In the genomic region with DNA sequence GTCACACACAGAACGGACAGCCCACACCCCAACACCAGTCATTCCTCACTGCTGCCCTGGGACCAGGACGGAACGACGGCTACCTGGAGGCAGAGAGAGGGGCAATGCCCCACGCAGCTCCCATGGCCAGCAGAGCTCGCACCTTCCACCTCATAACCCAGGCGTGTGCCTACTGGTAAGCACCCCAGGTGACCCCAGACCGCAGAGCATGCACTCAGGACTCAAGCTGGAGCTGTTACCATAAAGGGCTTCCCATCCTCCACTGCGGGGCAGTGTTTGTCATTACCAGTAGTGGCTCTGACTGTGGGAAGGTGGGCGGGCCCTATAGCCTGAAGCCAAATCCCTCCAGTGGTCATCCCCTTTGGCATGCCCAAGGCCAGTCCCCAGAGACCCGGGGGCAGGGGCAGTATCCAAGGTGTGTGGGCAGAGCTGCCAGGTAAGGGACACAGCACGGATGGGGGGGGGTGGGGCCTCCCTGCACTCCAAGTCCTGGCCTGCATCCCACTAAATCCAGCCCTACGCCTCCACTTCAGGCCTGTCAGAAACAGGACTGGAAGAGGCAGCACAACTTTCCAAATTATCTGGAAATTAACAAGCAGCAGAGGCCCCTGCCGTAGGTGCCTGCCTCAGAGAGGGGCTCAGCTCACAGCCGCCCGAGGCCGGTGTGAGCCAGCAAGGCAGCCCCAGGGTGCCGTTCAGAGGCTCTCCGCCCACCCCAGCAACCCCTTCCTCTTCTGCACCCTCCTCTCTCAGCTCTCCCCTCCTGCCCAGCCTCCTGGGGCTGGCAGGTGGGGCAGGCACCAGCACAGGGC, we compare ENCODE assay signal across 1 cellular context.
TF ChIP-seq lines count a peak whose summit lies in the region.

No MANE protein-coding gene starts in this region.

TF ChIP-seq in HepG2, 621 proteins besides CTCF, POLR2A, EP300 and RAD21 (continued from another document and continues in another):
- TF ChIP-seq DZIP1 (CRISPR knock-in tag; IDR thresholded peaks at IDR 0.05) (peak; percentile 49; the same call in 1 of the 2 replicates), AHR (CRISPR knock-in tag; IDR thresholded peaks at IDR 0.05) (no peak), ELF4 (CRISPR knock-in tag; IDR thresholded peaks at IDR 0.05; ENCODE audit: borderline replicate concordance) (no peak), ZNF350 (CRISPR knock-in tag; IDR thresholded peaks at IDR 0.05; ENCODE audit: borderline replicate concordance, low read depth) (0 out of 2 replicates have a peak, but pooled peaks have one; percentile 12), XRCC5 (optimal IDR thresholded peaks at IDR 0.05; ENCODE audit: low read length) (peak; percentile 38), SRF (IDR thresholded peaks at IDR 0.05; ENCODE audit: low read depth, low read length) (peak; percentile 88), SMC3 (IDR thresholded peaks at IDR 0.05; ENCODE audit: low read length) (peak; percentile 50), MEIS1 (CRISPR knock-in tag; IDR thresholded peaks at IDR 0.05; ENCODE audit: borderline replicate concordance) (no peak), ZBTB38 (CRISPR knock-in tag; IDR thresholded peaks at IDR 0.05) (peak; percentile 78; the same call in 1 of the 2 replicates), REPIN1 (CRISPR knock-in tag; IDR thresholded peaks at IDR 0.05; ENCODE audit: borderline replicate concordance, low read depth) (0 out of 2 replicates have a peak, but pooled peaks have one; percentile 32), ATM (IDR thresholded peaks at IDR 0.05; ENCODE audit: borderline replicate concordance) (no peak), KDM2A (CRISPR knock-in tag; IDR thresholded peaks at IDR 0.05; ENCODE audit: borderline replicate concordance, low read depth) (0 out of 2 replicates have a peak, but pooled peaks have one; percentile 19), PHF8 (CRISPR knock-in tag; IDR thresholded peaks at IDR 0.05) (no peak), PPARG (CRISPR knock-in tag; conservative IDR thresholded peaks at IDR 0.05) (0 out of 2 replicates have a peak, but pooled peaks have one; percentile 37), ZNF775 (CRISPR knock-in tag; IDR thresholded peaks at IDR 0.05; ENCODE audit: borderline replicate concordance) (no peak), ZFP62 (CRISPR knock-in tag; IDR thresholded peaks at IDR 0.05) (no peak), ZNF232 (CRISPR knock-in tag; IDR thresholded peaks at IDR 0.05; ENCODE audit: borderline replicate concordance) (no peak), ZNF7 (CRISPR knock-in tag; IDR thresholded peaks at IDR 0.05) (no peak), RNF219 (CRISPR knock-in tag; IDR thresholded peaks at IDR 0.05) (no peak), ZMYM4 (CRISPR knock-in tag; IDR thresholded peaks at IDR 0.05) (peak; percentile 37; the same call in 1 of the 2 replicates), ZBTB33 (CRISPR knock-in tag; IDR thresholded peaks at IDR 0.05) (no peak), ZNF589 (CRISPR knock-in tag; conservative IDR thresholded peaks at IDR 0.05) (no peak)
- TF ChIP-seq, protein P1, sequence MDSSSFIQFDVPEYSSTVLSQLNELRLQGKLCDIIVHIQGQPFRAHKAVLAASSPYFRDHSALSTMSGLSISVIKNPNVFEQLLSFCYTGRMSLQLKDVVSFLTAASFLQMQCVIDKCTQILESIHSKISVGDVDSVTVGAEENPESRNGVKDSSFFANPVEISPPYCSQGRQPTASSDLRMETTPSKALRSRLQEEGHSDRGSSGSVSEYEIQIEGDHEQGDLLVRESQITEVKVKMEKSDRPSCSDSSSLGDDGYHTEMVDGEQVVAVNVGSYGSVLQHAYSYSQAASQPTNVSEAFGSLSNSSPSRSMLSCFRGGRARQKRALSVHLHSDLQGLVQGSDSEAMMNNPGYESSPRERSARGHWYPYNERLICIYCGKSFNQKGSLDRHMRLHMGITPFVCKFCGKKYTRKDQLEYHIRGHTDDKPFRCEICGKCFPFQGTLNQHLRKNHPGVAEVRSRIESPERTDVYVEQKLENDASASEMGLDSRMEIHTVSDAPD (CRISPR knock-in tag; IDR thresholded peaks at IDR 0.05) = no peak
- TF ChIP-seq, protein P2, sequence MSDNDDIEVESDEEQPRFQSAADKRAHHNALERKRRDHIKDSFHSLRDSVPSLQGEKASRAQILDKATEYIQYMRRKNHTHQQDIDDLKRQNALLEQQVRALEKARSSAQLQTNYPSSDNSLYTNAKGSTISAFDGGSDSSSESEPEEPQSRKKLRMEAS (IDR thresholded peaks at IDR 0.05) = peak; percentile 40; the same call in 1 of the 2 replicates
- TF ChIP-seq, protein P3, sequence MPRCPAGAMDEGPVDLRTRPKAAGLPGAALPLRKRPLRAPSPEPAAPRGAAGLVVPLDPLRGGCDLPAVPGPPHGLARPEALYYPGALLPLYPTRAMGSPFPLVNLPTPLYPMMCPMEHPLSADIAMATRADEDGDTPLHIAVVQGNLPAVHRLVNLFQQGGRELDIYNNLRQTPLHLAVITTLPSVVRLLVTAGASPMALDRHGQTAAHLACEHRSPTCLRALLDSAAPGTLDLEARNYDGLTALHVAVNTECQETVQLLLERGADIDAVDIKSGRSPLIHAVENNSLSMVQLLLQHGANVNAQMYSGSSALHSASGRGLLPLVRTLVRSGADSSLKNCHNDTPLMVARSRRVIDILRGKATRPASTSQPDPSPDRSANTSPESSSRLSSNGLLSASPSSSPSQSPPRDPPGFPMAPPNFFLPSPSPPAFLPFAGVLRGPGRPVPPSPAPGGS (CRISPR knock-in tag; IDR thresholded peaks at IDR 0.05) = no peak
- TF ChIP-seq, protein P4, sequence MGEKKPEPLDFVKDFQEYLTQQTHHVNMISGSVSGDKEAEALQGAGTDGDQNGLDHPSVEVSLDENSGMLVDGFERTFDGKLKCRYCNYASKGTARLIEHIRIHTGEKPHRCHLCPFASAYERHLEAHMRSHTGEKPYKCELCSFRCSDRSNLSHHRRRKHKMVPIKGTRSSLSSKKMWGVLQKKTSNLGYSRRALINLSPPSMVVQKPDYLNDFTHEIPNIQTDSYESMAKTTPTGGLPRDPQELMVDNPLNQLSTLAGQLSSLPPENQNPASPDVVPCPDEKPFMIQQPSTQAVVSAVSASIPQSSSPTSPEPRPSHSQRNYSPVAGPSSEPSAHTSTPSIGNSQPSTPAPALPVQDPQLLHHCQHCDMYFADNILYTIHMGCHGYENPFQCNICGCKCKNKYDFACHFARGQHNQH (CRISPR knock-in tag; IDR thresholded peaks at IDR 0.05) = 0 out of 2 replicates have a peak, but pooled peaks have one; percentile 52
- TF ChIP-seq, protein P5, sequence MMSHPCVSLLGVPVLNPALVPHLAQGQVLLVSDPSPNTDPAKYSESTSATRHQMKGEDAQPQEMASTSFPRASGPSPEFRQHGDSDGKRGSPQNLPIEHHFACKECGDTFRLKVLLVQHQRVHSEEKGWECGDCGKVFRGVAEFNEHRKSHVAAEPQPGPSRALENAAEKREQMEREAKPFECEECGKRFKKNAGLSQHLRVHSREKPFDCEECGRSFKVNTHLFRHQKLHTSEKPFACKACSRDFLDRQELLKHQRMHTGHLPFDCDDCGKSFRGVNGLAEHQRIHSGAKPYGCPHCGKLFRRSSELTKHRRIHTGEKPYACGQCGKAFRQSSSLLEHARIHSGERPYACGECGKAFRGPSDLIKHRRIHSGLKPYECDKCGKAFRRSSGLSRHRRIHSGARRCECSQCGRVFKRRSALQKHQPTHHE (CRISPR knock-in tag; IDR thresholded peaks at IDR 0.05; ENCODE audit: borderline replicate concordance) = no peak
- TF ChIP-seq, protein P6, sequence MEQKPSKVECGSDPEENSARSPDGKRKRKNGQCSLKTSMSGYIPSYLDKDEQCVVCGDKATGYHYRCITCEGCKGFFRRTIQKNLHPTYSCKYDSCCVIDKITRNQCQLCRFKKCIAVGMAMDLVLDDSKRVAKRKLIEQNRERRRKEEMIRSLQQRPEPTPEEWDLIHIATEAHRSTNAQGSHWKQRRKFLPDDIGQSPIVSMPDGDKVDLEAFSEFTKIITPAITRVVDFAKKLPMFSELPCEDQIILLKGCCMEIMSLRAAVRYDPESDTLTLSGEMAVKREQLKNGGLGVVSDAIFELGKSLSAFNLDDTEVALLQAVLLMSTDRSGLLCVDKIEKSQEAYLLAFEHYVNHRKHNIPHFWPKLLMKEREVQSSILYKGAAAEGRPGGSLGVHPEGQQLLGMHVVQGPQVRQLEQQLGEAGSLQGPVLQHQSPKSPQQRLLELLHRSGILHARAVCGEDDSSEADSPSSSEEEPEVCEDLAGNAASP (CRISPR knock-in tag; IDR thresholded peaks at IDR 0.05; ENCODE audit: borderline replicate concordance) = peak; percentile 89; the same call in 1 of the 2 replicates
- TF ChIP-seq, protein P7, sequence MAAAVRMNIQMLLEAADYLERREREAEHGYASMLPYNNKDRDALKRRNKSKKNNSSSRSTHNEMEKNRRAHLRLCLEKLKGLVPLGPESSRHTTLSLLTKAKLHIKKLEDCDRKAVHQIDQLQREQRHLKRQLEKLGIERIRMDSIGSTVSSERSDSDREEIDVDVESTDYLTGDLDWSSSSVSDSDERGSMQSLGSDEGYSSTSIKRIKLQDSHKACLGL (CRISPR knock-in tag; IDR thresholded peaks at IDR 0.05) = no peak
- TF ChIP-seq, protein P8, sequence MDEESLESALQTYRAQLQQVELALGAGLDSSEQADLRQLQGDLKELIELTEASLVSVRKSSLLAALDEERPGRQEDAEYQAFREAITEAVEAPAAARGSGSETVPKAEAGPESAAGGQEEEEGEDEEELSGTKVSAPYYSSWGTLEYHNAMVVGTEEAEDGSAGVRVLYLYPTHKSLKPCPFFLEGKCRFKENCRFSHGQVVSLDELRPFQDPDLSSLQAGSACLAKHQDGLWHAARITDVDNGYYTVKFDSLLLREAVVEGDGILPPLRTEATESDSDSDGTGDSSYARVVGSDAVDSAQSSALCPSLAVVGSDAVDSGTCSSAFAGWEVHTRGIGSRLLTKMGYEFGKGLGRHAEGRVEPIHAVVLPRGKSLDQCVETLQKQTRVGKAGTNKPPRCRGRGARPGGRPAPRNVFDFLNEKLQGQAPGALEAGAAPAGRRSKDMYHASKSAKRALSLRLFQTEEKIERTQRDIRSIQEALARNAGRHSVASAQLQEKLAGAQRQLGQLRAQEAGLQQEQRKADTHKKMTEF (CRISPR knock-in tag; IDR thresholded peaks at IDR 0.05) = no peak
- TF ChIP-seq, protein P9, sequence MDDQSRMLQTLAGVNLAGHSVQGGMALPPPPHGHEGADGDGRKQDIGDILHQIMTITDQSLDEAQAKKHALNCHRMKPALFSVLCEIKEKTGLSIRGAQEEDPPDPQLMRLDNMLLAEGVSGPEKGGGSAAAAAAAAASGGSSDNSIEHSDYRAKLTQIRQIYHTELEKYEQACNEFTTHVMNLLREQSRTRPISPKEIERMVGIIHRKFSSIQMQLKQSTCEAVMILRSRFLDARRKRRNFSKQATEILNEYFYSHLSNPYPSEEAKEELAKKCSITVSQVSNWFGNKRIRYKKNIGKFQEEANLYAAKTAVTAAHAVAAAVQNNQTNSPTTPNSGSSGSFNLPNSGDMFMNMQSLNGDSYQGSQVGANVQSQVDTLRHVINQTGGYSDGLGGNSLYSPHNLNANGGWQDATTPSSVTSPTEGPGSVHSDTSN (CRISPR knock-in tag; IDR thresholded peaks at IDR 0.05; ENCODE audit: borderline replicate concordance) = no peak
- TF ChIP-seq, protein P10, sequence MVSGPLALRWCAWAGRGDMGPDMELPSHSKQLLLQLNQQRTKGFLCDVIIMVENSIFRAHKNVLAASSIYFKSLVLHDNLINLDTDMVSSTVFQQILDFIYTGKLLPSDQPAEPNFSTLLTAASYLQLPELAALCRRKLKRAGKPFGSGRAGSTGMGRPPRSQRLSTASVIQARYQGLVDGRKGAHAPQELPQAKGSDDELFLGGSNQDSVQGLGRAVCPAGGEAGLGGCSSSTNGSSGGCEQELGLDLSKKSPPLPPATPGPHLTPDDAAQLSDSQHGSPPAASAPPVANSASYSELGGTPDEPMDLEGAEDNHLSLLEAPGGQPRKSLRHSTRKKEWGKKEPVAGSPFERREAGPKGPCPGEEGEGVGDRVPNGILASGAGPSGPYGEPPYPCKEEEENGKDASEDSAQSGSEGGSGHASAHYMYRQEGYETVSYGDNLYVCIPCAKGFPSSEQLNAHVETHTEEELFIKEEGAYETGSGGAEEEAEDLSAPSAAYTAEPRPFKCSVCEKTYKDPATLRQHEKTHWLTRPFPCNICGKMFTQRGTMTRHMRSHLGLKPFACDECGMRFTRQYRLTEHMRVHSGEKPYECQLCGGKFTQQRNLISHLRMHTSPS (CRISPR knock-in tag; IDR thresholded peaks at IDR 0.05; ENCODE audit: low read depth) = peak; percentile 45; the same call in 1 of the 2 replicates
